15 cellular contexts compared by ENCODE assay signal in genomic region chr5:179240561-179240960, GRCh38.
"Had no signal": no experiment of that assay in that cellular context is flagged by ENCODE, and none has a peak within 500 bp of the region (broad histone marks: within the 10 kb centered on the region; RNA-seq: fewer than 3 reads in every experiment).

No MANE protein-coding gene starts in this region.

- H3K27ac ChIP-seq: gastrocnemius medialis, left lung, right atrium auricular region, stomach, thoracic aorta, uterus, WERI-Rb-1 had no signal

- H3K27me3 ChIP-seq: right atrium auricular region, uterus had no signal

- H3K9me3 Mint-ChIP-seq: activated T-cell treated with anti-CD3 and anti-CD28 coated beads, Interleukin-2, amount 50 U/mL, for 72 hours; natural killer cell treated with Interleukin-12 subunit alpha and Interleukin-12 subunit beta and Interleukin-15 and Interleukin-18, amount 100 ng/mL, for 72 hours had no signal

- H3K4me1 Mint-ChIP-seq: activated CD4-positive, alpha-beta T cell treated with anti-CD3 and anti-CD28 coated beads, Interleukin-2, amount 10 ng/mL, durations not matched to agents 24 days and 14 days; memory B cell had no signal

- H3K4me1 ChIP-seq: gastrocnemius medialis, uterus had no signal

- H3K36me3 Mint-ChIP-seq: natural killer cell treated with Interleukin-12 subunit alpha and Interleukin-12 subunit beta and Interleukin-15 and Interleukin-18, amount 100 ng/mL, for 72 hours had no signal

- H3K4me3 ChIP-seq: gastrocnemius medialis, heart left ventricle, left lung, right atrium auricular region, stomach, thoracic aorta, uterus had no signal

- ATAC-seq: activated CD8-positive, alpha-beta T cell treated with anti-CD3 and anti-CD28 coated beads, Interleukin-2, amount 10 ng/mL, durations not matched to agents 7 days and 5 days; activated T-cell treated with anti-CD3 and anti-CD28 coated beads, Interleukin-2, amount 50 U/mL, for 72 hours; gastrocnemius medialis; natural killer cell treated with Interleukin-12 subunit alpha and Interleukin-12 subunit beta and Interleukin-15 and Interleukin-18, amount 100 ng/mL, for 72 hours had no signal

- H3K27me3 Mint-ChIP-seq: activated CD4-positive, alpha-beta T cell treated with anti-CD3 and anti-CD28 coated beads, Interleukin-2, amount 10 ng/mL, durations not matched to agents 24 days and 14 days had no signal

- H3K9me3 ChIP-seq: gastrocnemius medialis, thoracic aorta, uterus had no signal

- H3K27ac Mint-ChIP-seq: activated CD4-positive, alpha-beta T cell treated with anti-CD3 and anti-CD28 coated beads, Interleukin-2, amount 10 ng/mL, durations not matched to agents 24 days and 14 days; activated CD8-positive, alpha-beta T cell treated with anti-CD3 and anti-CD28 coated beads, Interleukin-2, amount 10 ng/mL, durations not matched to agents 7 days and 5 days; activated T-cell treated with anti-CD3 and anti-CD28 coated beads, Interleukin-2, amount 50 U/mL, for 72 hours; memory B cell; natural killer cell treated with Interleukin-12 subunit alpha and Interleukin-12 subunit beta and Interleukin-15 and Interleukin-18, amount 100 ng/mL, for 72 hours; progenitor cell of endocrine pancreas had no signal

- H3K4me3 Mint-ChIP-seq: activated CD4-positive, alpha-beta T cell treated with anti-CD3 and anti-CD28 coated beads, Interleukin-2, amount 10 ng/mL, durations not matched to agents 24 days and 14 days; activated CD8-positive, alpha-beta T cell treated with anti-CD3 and anti-CD28 coated beads, Interleukin-2, amount 10 ng/mL, durations not matched to agents 7 days and 5 days; activated T-cell treated with anti-CD3 and anti-CD28 coated beads, Interleukin-2, amount 50 U/mL, for 72 hours; memory B cell; natural killer cell treated with Interleukin-12 subunit alpha and Interleukin-12 subunit beta and Interleukin-15 and Interleukin-18, amount 100 ng/mL, for 72 hours had no signal

- DNase-seq: activated CD4-positive, alpha-beta T cell treated with anti-CD3 and anti-CD28 coated beads, Interleukin-2, amount 10 ng/mL, durations not matched to agents 24 days and 14 days; activated CD8-positive, alpha-beta T cell treated with anti-CD3 and anti-CD28 coated beads, Interleukin-2, amount 10 ng/mL, durations not matched to agents 7 days and 5 days; activated T-cell treated with anti-CD3 and anti-CD28 coated beads, Interleukin-2, amount 50 U/mL, for 72 hours; stimulated activated CD4-positive, alpha-beta T cell treated with anti-CD3 and anti-CD28 coated beads, Interleukin-1b, Interleukin-23, amount 100 ng/mL, for 48 hours; stomach; WERI-Rb-1 had no signal

- H3K36me3 ChIP-seq: gastrocnemius medialis, heart left ventricle, left lung, right atrium auricular region, stomach, thoracic aorta, uterus, WERI-Rb-1 had no signal
